ENCODE assay signal across 22 cellular contexts in the genomic region with DNA sequence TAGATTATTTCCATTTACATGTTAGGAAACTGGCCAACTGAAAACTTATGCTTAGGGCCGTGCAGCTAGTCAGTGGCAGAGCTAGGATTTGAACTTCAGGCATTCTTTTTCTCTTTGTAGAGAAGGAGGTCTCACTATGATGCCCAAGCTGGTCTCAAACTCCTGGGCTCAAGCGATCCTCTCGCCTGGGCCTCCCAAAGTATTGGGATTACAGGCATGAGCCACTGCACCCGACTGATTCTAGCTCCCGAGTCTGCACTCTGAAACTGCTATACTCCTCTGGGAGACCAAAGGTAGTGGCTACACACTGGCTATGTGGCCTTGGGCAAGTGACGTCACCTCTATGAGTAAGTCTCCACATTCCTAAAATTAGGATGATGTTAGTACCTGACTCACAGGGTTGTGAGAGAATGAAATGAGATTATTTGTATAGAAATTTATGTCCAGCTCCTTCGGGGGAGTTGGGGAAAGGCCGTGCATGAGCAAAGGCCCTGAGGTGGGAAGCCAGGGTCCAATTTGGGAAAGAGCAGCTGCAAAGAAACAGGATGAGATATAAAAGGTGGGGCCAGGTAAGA. TPM values are rescaled to one million over a fixed set of nuclear protein-coding genes. Genes with fewer than 3 reads are reported as not detected.
A peak's percentile ranks its signal among the peaks of the same experiment; 100 is the strongest.
DNase-seq lines count a peak whose midpoint lies in the region; ATAC-seq, FAIRE-seq and TF ChIP-seq lines count a peak whose summit lies in the region.
"Had no signal": no experiment of that assay in that cellular context is flagged by ENCODE, and none has a peak within 500 bp of the region (broad histone marks: within the 10 kb centered on the region; RNA-seq: fewer than 3 reads in every experiment).

No MANE protein-coding gene starts in this region.

- H3K36me3 ChIP-seq in PC-3 (ENCODE audit: low read depth, low read length) (no peaks in the 10 kb centered on the region; the same call in 1 of the 2 replicates), bronchial epithelial cell (ENCODE audit: control insufficient read depth, insufficient read depth, low read length) (peaks cover 11% of the 10 kb centered on the region), osteoblast (ENCODE audit: insufficient read depth, low read length) (no peaks in the 10 kb centered on the region)

- CTCF ChIA-PET in PC-3 (lab: Charles Lee): interaction anchor here (0.8 kb wide), 1 partner anchor 117 kb away, joined by 4 read pairs; no protein-coding TSS in a partner anchor

- H3K27ac ChIP-seq in PC-3 (ENCODE audit: low read length): peak overlapping the region; percentile 73
- peak overlapping the region; percentile 70 for H3K27ac ChIP-seq in osteoblast (ENCODE audit: low read depth, low read length)
- H3K27ac ChIP-seq: cardiac muscle cell, heart left ventricle, left lung had no signal

- H3K4me1 ChIP-seq in PC-3 (ENCODE audit: insufficient read depth, low read length) (peaks cover 17% of the 10 kb centered on the region), osteoblast (ENCODE audit: insufficient read depth, low read length) (peaks cover 11% of the 10 kb centered on the region)

- peaks cover 4% of the 10 kb centered on the region for H3F3A ChIP-seq in PC-3 (ENCODE audit: low read length, unreplicated experiment)

- H3K9me2 ChIP-seq in PC-3 (replicated peaks; ENCODE audit: low read length): no peaks in the 10 kb centered on the region

- H4K20me1 ChIP-seq in PC-3 (ENCODE audit: low read length) (no peaks in the 10 kb centered on the region), osteoblast (ENCODE audit: insufficient read depth, low read length) (no peaks in the 10 kb centered on the region)

- ATAC-seq in PC-3 (peak; percentile 93), GM19035 (IDR thresholded peaks at IDR 0.05; ENCODE audit: unreplicated experiment) (no peak), HG02759 (IDR thresholded peaks at IDR 0.05; ENCODE audit: unreplicated experiment) (no peak)
- ATAC-seq: activated CD8-positive, alpha-beta T cell treated with anti-CD3 and anti-CD28 coated beads for 36 hours; left lung; naive thymus-derived CD8-positive, alpha-beta T cell; right cardiac atrium had no signal

- no peak overlapping the region for H3K4me3 ChIP-seq in PC-3 (ENCODE audit: low read length)
- no peak overlapping the region for H3K4me3 ChIP-seq in bronchial epithelial cell (ENCODE audit: low read depth, low read length)
- H3K4me3 ChIP-seq in osteoblast (ENCODE audit: insufficient read depth, low read length): no peak overlapping the region
- H3K4me3 ChIP-seq: cardiac muscle cell, GM23338, heart left ventricle, left lung had no signal

- peak overlapping the region; percentile 47 for H3K4me2 ChIP-seq in PC-3 (ENCODE audit: low read length)
- H3K4me2 ChIP-seq in osteoblast (ENCODE audit: insufficient read depth, low read length): no peak overlapping the region
- H3K4me2 ChIP-seq: GM23338 had no signal

- no peaks in the 10 kb centered on the region for H3K27me3 ChIP-seq in PC-3 (ENCODE audit: low read length)
- H3K27me3 ChIP-seq in bronchial epithelial cell (ENCODE audit: control insufficient read depth, insufficient read depth, low read length): no peaks in the 10 kb centered on the region
- no peaks in the 10 kb centered on the region for H3K27me3 ChIP-seq in osteoblast (ENCODE audit: insufficient read depth, low read length)
- H3K27me3 ChIP-seq: cardiac muscle cell, heart left ventricle, left lung had no signal

- TF ChIP-seq CTCF in PC-3 (conservative IDR thresholded peaks at IDR 0.05; ENCODE audit: low read depth, low read length) (no peak), bronchial epithelial cell (IDR thresholded peaks at IDR 0.05; ENCODE audit: insufficient read depth, low read length, severe bottlenecking) (no peak), osteoblast (IDR thresholded peaks at IDR 0.05; ENCODE audit: extremely low read depth, low read depth, low read length) (no peak)

- POLR2A ChIA-PET in PC-3 (lab: Charles Lee; ENCODE audit: unreplicated experiment): interaction anchor here (0.6 to 1.0 kb wide), 4 partner anchors 15 to 560 kb away, joined by 3 to 24 read pairs (median 4); no protein-coding TSS in a partner anchor

- FAIRE-seq in bronchial epithelial cell (lab: Jason Lieb, UNC): no peak
- FAIRE-seq: G401.6, GM18507 had no signal

- H3K9ac ChIP-seq in PC-3 (ENCODE audit: low read length): peak overlapping the region; percentile 19; the same call in 1 of the 2 replicates

- DNase-seq in ELR (ENCODE audit: low read depth) (peak; percentile 100), PC-3 (peak; percentile 99), bronchial epithelial cell (ENCODE audit: low read depth) (peak; percentile 93), osteoblast (ENCODE audit: insufficient read length, low spot score, missing footprints) (peak; percentile 97), HT-29 (ENCODE audit: low spot score) (no peak)
- DNase-seq in stimulated activated CD4-positive, alpha-beta T cell treated with anti-CD3 and anti-CD28 coated beads, Interleukin-2, amount 100 ng/mL, for 48 hours: no peak
- DNase-seq: activated CD8-positive, alpha-beta T cell treated with anti-CD3 and anti-CD28 coated beads for 36 hours; activated effector memory CD4-positive, alpha-beta T cell treated with anti-CD3 and anti-CD28 coated beads, Interleukin-2, amount 50 U/mL, for 16 hours; CD4-positive, alpha-beta memory T cell; Kasumi-1; naive thymus-derived CD8-positive, alpha-beta T cell; NCI-H2081; stimulated activated CD4-positive, alpha-beta T cell treated with anti-CD3 and anti-CD28 coated beads, Interleukin-4, amount 100 ng/mL, for 4 hours had no signal

- no TSS peak for BruUV-seq in PC-3 (replicated peaks; lab: Mats Ljungman, UMichigan)

- H3K79me2 ChIP-seq in PC-3 (ENCODE audit: low read length) (no peaks in the 10 kb centered on the region), osteoblast (ENCODE audit: insufficient read depth, low read length) (no peaks in the 10 kb centered on the region)

- H3K9me3 ChIP-seq in PC-3 (ENCODE audit: low read length): no peaks in the 10 kb centered on the region
- no peaks in the 10 kb centered on the region for H3K9me3 ChIP-seq in osteoblast (ENCODE audit: low read depth, low read length)
- H3K9me3 ChIP-seq: heart left ventricle, left lung had no signal

- no peak overlapping the region for H2AFZ ChIP-seq in PC-3 (ENCODE audit: low read length)
- H2AFZ ChIP-seq in osteoblast (ENCODE audit: low read length): no peak overlapping the region
- H2AFZ ChIP-seq: GM23338 had no signal

- intact Hi-C loops in PC-3 (cut with micrococcal nuclease): no loop called here

RNA-seq across cellular contexts. Expression of gene PLTP, which starts 6.4 kb away (rescaled TPM):
- total RNA-seq in PC-3 (2014; rRNA removed) (56.6 and 61.5 TPM in 2 replicates), bronchial epithelial cell (26.9 and 37.4 TPM in 2 replicates), osteoblast (15.3 and 21.7 TPM in 2 replicates)
- total RNA-seq in HT-29 (2014; rRNA removed; shearing (Covaris generic)): 1.0 and 2.1 TPM in 2 replicates

RNA-seq across cellular contexts. Expression of gene CTSA, which starts 14.5 kb away (rescaled TPM):
- total RNA-seq in PC-3 (2014; rRNA removed): 98.0 and 129 TPM in 2 replicates
- total RNA-seq in bronchial epithelial cell: 16.8 and 21.0 TPM in 2 replicates
- total RNA-seq in osteoblast: 157 and 181 TPM in 2 replicates
- total RNA-seq in HT-29 (2014; rRNA removed; shearing (Covaris generic)): 151 and 162 TPM in 2 replicates

RNA-seq across cellular contexts. Expression of gene NEURL2, which starts 14.6 kb away (rescaled TPM):
- total RNA-seq in PC-3 (2014; rRNA removed) (2.3 and 3.7 TPM in 2 replicates), bronchial epithelial cell (1.8 and 2.6 TPM in 2 replicates), osteoblast (4.7 and 7.1 TPM in 2 replicates)
- total RNA-seq in HT-29 (2014; rRNA removed; shearing (Covaris generic)): 8.9 and 11.4 TPM in 2 replicates

RNA-seq across cellular contexts. Expression of gene SPATA25, which starts 18.2 kb away (rescaled TPM):
- 0.40 and 0.46 TPM in 2 replicates for total RNA-seq in PC-3 (2014; rRNA removed)
- 0.53 and 0.90 TPM in 2 replicates for total RNA-seq in bronchial epithelial cell
- total RNA-seq in osteoblast: 1.2 and 1.4 TPM in 2 replicates
- 7.1 and 10.4 TPM in 2 replicates for total RNA-seq in HT-29 (2014; rRNA removed; shearing (Covaris generic))

RNA-seq across cellular contexts. Expression of gene ZSWIM1, which starts 24.6 kb away (rescaled TPM):
- total RNA-seq in PC-3 (2014; rRNA removed) (9.4 and 16.3 TPM in 2 replicates), bronchial epithelial cell (1.3 and 2.8 TPM in 2 replicates), osteoblast (7.6 and 8.8 TPM in 2 replicates)
- 16.1 and 20.2 TPM in 2 replicates for total RNA-seq in HT-29 (2014; rRNA removed; shearing (Covaris generic))

Comparison
In these comparisons a context has a peak if more than half of its experiments do, and no peak if none do; other contexts are left out.
1. DNase-seq: peak in ELR (single experiment), PC-3 (single experiment), bronchial epithelial cell (single experiment) and osteoblast (single experiment); none in stimulated activated CD4-positive, alpha-beta T cell treated with anti-CD3 and anti-CD28 coated beads, Interleukin-2, amount 100 ng/mL, for 48 hours (0 of 2) and HT-29 (single experiment).